2 cellular contexts compared by ENCODE assay signal in the genomic region with DNA sequence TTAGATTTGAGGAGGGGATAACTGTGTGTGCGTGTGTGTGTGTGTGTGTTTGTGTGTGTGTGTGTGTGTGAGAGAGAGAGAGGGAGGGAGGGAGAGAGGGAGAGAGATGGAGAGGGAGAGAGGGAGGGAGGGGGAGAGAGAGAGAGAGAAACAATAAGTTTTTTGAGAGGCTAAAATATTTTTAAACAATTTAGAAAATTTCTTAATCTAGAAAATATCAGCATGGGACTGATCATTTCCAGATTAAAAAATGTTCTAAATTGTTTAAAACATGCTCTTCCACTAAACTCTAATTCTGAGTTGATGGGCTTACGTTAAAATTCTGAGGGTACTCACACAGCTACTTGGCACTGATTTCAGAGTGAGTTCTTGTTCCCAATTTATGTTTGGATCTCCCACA.
TF ChIP-seq lines count a peak whose summit lies in the region.

No MANE protein-coding gene starts in this region.

TF ChIP-seq in IMR-90, 13 proteins besides CTCF, POLR2A, EP300 and RAD21:
- TF ChIP-seq BHLHE40 (IDR thresholded peaks at IDR 0.05; ENCODE audit: low read depth, low read length) (no peak), MXI1 (IDR thresholded peaks at IDR 0.05; ENCODE audit: borderline replicate concordance, low read depth, low read length) (no peak), RCOR1 (IDR thresholded peaks at IDR 0.05; ENCODE audit: insufficient replicate concordance, low read length) (no peak), CHD1 (IDR thresholded peaks at IDR 0.05; ENCODE audit: low read depth, low read length) (no peak), CEBPB (IDR thresholded peaks at IDR 0.05; ENCODE audit: low read depth, low read length) (no peak)
- TF ChIP-seq, protein P1, sequence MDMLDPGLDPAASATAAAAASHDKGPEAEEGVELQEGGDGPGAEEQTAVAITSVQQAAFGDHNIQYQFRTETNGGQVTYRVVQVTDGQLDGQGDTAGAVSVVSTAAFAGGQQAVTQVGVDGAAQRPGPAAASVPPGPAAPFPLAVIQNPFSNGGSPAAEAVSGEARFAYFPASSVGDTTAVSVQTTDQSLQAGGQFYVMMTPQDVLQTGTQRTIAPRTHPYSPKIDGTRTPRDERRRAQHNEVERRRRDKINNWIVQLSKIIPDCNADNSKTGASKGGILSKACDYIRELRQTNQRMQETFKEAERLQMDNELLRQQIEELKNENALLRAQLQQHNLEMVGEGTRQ (IDR thresholded peaks at IDR 0.05; ENCODE audit: low read depth, low read length), result no peak
- TF ChIP-seq, protein P2, sequence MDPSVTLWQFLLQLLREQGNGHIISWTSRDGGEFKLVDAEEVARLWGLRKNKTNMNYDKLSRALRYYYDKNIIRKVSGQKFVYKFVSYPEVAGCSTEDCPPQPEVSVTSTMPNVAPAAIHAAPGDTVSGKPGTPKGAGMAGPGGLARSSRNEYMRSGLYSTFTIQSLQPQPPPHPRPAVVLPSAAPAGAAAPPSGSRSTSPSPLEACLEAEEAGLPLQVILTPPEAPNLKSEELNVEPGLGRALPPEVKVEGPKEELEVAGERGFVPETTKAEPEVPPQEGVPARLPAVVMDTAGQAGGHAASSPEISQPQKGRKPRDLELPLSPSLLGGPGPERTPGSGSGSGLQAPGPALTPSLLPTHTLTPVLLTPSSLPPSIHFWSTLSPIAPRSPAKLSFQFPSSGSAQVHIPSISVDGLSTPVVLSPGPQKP (IDR thresholded peaks at IDR 0.05; ENCODE audit: borderline replicate concordance, low read depth, low read length), result no peak

TF ChIP-seq in K562, 482 proteins besides CTCF, POLR2A, EP300 and RAD21:
- TF ChIP-seq HNRNPK (IDR thresholded peaks at IDR 0.05; ENCODE audit: low read depth, low read length, poor library complexity, severe bottlenecking), result peak; percentile 62
- no peak for TF ChIP-seq SP1 (CRISPR knock-in tag; IDR thresholded peaks at IDR 0.05)
- TF ChIP-seq L3MBTL2 (IDR thresholded peaks at IDR 0.05), result no peak
